ENCODE assay signal across 1 cellular context in genomic region chr6:32845381-32845884, GRCh38.
TF ChIP-seq lines count a peak whose summit lies in the region.

No MANE protein-coding gene starts in this region.

TF ChIP-seq in liver, 16 proteins besides CTCF, POLR2A, EP300 and RAD21 (continued from another document):
- no peak for TF ChIP-seq REST (IDR thresholded peaks at IDR 0.05)
- TF ChIP-seq FOXA1 (IDR thresholded peaks at IDR 0.05), result no peak
TF ChIP-seq in liver: peak in this region for 0.
